10 cellular contexts compared by ENCODE assay signal in genomic region chr1:89815611-89816010, GRCh38. TPM values are rescaled to one million over a fixed set of nuclear protein-coding genes. Genes with fewer than 3 reads are reported as not detected.
DNase-seq lines count a peak whose midpoint lies in the region; ATAC-seq and TF ChIP-seq lines count a peak whose summit lies in the region.
"Had no signal": no experiment of that assay in that cellular context is flagged by ENCODE, and none has a peak within 500 bp of the region (broad histone marks: within the 10 kb centered on the region; RNA-seq: fewer than 3 reads in every experiment).

No MANE protein-coding gene starts in this region.

- no peak for TF ChIP-seq CTCF in GM06990 (IDR thresholded peaks at IDR 0.05; ENCODE audit: insufficient read depth, low read length, poor library complexity, severe bottlenecking)
- TF ChIP-seq CTCF in activated B cell treated with CpG ODN at 0.5 μM for 24 hours (IDR thresholded peaks at IDR 0.05): no peak

- H3K36me3 Mint-ChIP-seq in activated B cell treated with CpG ODN at 0.5 μM for 24 hours (ENCODE audit: low read depth): peaks cover 2% of the 10 kb centered on the region

- H3K27ac Mint-ChIP-seq in activated B cell treated with CpG ODN at 0.5 μM for 24 hours: peak overlapping the region; percentile 19

- DNase-seq in GM06990 (ENCODE audit: extremely low read depth, insufficient read length): peak; percentile 43
- DNase-seq in activated B cell treated with CpG ODN at 0.5 μM for 24 hours: no peak
- no peak for DNase-seq in stimulated activated CD8-positive, alpha-beta memory T cell treated with anti-CD3 and anti-CD28 coated beads, Interleukin-4, amount 100 ng/mL, for 48 hours
- no peak for DNase-seq in NCI-H2107 treated with DMSO at 0.1 percent for 48 hours (lab: John Stamatoyannopoulos, UW; ENCODE audit: unreplicated experiment)
- no peak for DNase-seq in SHP77 (lab: John Stamatoyannopoulos, UW)
- DNase-seq: NCI-H69, T-helper 2 cell had no signal

- H3K27me3 Mint-ChIP-seq in activated B cell treated with CpG ODN at 0.5 μM for 24 hours: no peaks in the 10 kb centered on the region

- peak overlapping the region; percentile 6 for H3K4me3 Mint-ChIP-seq in activated B cell treated with CpG ODN at 0.5 μM for 24 hours

- intact Hi-C loops in activated B cell treated with CpG ODN at 0.5 μM for 24 hours (cut with micrococcal nuclease): no loop called here

- no peaks in the 10 kb centered on the region for H3K27me3 ChIP-seq in GM06990 (replicated peaks; ENCODE audit: control insufficient read depth, insufficient read depth, low read length)

- H3K4me3 ChIP-seq in GM06990 (replicated peaks; ENCODE audit: low read depth, low read length): no peak overlapping the region

- CTCF ChIA-PET in activated B cell treated with CpG ODN at 0.5 μM for 24 hours (lab: Charles Lee): interaction anchor here (1.0 to 1.5 kb wide), 4 partner anchors 9 to 173 kb away, joined by 3 to 5 read pairs (median 3); no protein-coding TSS in a partner anchor

- no peaks in the 10 kb centered on the region for H3K9me3 Mint-ChIP-seq in activated B cell treated with CpG ODN at 0.5 μM for 24 hours

- ATAC-seq in GM21390 (IDR thresholded peaks at IDR 0.05; ENCODE audit: unreplicated experiment): peak; percentile 58
- ATAC-seq in HG03378 (IDR thresholded peaks at IDR 0.05; ENCODE audit: unreplicated experiment): peak; percentile 67
- ATAC-seq in activated B cell treated with CpG ODN at 0.5 μM for 24 hours (ENCODE audit: low read depth): peak; percentile 42
- no peak for ATAC-seq in SK-N-SH treated with all-trans-retinoic acid at 6 μM for 48 hours

- POLR2A ChIA-PET in activated B cell treated with CpG ODN at 0.5 μM for 24 hours (lab: Charles Lee): interaction anchor here (0.8 kb wide), 1 partner anchor 16 kb away, joined by 3 read pairs; no protein-coding TSS in a partner anchor

- H3K36me3 ChIP-seq in GM06990 (ENCODE audit: control insufficient read depth, insufficient read depth, low read length): no peaks in the 10 kb centered on the region

- H3K4me1 Mint-ChIP-seq in activated B cell treated with CpG ODN at 0.5 μM for 24 hours: peaks cover 31% of the 10 kb centered on the region

TF ChIP-seq in SK-N-SH treated with all-trans-retinoic acid at 6 μM for 48 hours, 23 proteins besides CTCF, POLR2A, EP300 and RAD21:
- TF ChIP-seq, protein P1, sequence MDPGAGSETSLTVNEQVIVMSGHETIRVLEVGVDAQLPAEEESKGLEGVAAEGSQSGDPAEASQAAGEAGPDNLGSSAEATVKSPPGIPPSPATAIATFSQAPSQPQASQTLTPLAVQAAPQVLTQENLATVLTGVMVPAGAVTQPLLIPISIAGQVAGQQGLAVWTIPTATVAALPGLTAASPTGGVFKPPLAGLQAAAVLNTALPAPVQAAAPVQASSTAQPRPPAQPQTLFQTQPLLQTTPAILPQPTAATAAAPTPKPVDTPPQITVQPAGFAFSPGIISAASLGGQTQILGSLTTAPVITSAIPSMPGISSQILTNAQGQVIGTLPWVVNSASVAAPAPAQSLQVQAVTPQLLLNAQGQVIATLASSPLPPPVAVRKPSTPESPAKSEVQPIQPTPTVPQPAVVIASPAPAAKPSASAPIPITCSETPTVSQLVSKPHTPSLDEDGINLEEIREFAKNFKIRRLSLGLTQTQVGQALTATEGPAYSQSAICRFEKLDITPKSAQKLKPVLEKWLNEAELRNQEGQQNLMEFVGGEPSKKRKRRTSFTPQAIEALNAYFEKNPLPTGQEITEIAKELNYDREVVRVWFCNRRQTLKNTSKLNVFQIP (CRISPR knock-in tag; IDR thresholded peaks at IDR 0.05; ENCODE audit: borderline replicate concordance, low read depth): no peak
- no peak for TF ChIP-seq ZFP3 (CRISPR knock-in tag; IDR thresholded peaks at IDR 0.05)

RNA-seq across cellular contexts. Expression of gene LRRC8D, which starts 5.2 kb away (rescaled TPM):
- total RNA-seq in activated B cell treated with CpG ODN at 0.5 μM for 24 hours: 31.3 and 36.0 TPM in 2 replicates
